2 cellular contexts compared by ENCODE assay signal in the genomic region with DNA sequence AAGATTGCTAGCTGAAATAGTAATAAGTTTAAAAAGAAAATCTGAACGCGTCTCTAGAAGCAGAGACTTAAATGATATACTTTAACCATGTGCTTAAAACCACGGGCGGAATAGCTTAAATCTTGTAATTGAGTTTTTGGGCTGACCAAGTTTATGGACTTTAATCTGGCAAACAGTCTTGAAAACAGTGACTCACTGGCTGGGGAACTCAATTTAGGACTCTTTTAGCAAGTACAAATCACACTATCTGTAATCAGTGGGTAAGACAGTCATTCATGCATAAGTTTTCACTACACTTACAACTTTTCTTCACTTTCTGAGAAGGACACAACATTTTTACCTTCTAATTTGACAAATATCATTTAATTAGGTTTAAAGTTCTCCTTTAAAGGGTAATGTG.
TF ChIP-seq lines count a peak whose summit lies in the region.

No MANE protein-coding gene starts in this region.

TF ChIP-seq in SK-N-SH treated with all-trans-retinoic acid at 6 μM for 48 hours, 23 proteins besides CTCF, POLR2A, EP300 and RAD21 (continued from another document):
- TF ChIP-seq CREB5 (CRISPR knock-in tag; IDR thresholded peaks at IDR 0.05; ENCODE audit: low read depth) (no peak), PATZ1 (CRISPR knock-in tag; IDR thresholded peaks at IDR 0.05; ENCODE audit: borderline replicate concordance) (no peak), BACH2 (CRISPR knock-in tag; IDR thresholded peaks at IDR 0.05; ENCODE audit: borderline replicate concordance) (no peak), CSRNP3 (CRISPR knock-in tag; IDR thresholded peaks at IDR 0.05) (no peak), ZC3H10 (CRISPR knock-in tag; IDR thresholded peaks at IDR 0.05) (no peak), ISL1 (CRISPR knock-in tag; IDR thresholded peaks at IDR 0.05) (no peak), ZNF70 (CRISPR knock-in tag; IDR thresholded peaks at IDR 0.05) (no peak), TCF4 (CRISPR knock-in tag; IDR thresholded peaks at IDR 0.05; ENCODE audit: borderline replicate concordance) (no peak), PPARA (CRISPR knock-in tag; IDR thresholded peaks at IDR 0.05; ENCODE audit: borderline replicate concordance) (no peak), ZFP30 (CRISPR knock-in tag; IDR thresholded peaks at IDR 0.05) (no peak)
TF ChIP-seq in SK-N-SH treated with all-trans-retinoic acid at 6 μM for 48 hours: peak in this region for 0.

TF ChIP-seq in SK-N-SH, 30 proteins besides CTCF, POLR2A, EP300 and RAD21 (continued from another document):
- TF ChIP-seq MXI1 (IDR thresholded peaks at IDR 0.05; ENCODE audit: low read depth, low read length): no peak
- TF ChIP-seq CHD2 (IDR thresholded peaks at IDR 0.05; ENCODE audit: low read length, partially characterized antibody): no peak
- no peak for TF ChIP-seq FOXM1 (IDR thresholded peaks at IDR 0.05; ENCODE audit: low read depth)
- TF ChIP-seq, protein P1, sequence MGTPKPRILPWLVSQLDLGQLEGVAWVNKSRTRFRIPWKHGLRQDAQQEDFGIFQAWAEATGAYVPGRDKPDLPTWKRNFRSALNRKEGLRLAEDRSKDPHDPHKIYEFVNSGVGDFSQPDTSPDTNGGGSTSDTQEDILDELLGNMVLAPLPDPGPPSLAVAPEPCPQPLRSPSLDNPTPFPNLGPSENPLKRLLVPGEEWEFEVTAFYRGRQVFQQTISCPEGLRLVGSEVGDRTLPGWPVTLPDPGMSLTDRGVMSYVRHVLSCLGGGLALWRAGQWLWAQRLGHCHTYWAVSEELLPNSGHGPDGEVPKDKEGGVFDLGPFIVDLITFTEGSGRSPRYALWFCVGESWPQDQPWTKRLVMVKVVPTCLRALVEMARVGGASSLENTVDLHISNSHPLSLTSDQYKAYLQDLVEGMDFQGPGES (IDR thresholded peaks at IDR 0.05; ENCODE audit: low read depth, low read length): no peak
- TF ChIP-seq ELF1 (IDR thresholded peaks at IDR 0.05): no peak
- no peak for TF ChIP-seq SMC3 (IDR thresholded peaks at IDR 0.05; ENCODE audit: low read depth, low read length)
- TF ChIP-seq, protein P2, sequence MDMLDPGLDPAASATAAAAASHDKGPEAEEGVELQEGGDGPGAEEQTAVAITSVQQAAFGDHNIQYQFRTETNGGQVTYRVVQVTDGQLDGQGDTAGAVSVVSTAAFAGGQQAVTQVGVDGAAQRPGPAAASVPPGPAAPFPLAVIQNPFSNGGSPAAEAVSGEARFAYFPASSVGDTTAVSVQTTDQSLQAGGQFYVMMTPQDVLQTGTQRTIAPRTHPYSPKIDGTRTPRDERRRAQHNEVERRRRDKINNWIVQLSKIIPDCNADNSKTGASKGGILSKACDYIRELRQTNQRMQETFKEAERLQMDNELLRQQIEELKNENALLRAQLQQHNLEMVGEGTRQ (IDR thresholded peaks at IDR 0.05; ENCODE audit: borderline replicate concordance, low read depth, low read length): no peak
- TF ChIP-seq MAX (IDR thresholded peaks at IDR 0.05; ENCODE audit: low read depth): no peak
- no peak for TF ChIP-seq EZH2phosphoT487 (IDR thresholded peaks at IDR 0.05; ENCODE audit: borderline replicate concordance, low read depth)
- no peak for TF ChIP-seq TEAD4 (IDR thresholded peaks at IDR 0.05; ENCODE audit: borderline replicate concordance, insufficient read depth)
- TF ChIP-seq, protein P3, sequence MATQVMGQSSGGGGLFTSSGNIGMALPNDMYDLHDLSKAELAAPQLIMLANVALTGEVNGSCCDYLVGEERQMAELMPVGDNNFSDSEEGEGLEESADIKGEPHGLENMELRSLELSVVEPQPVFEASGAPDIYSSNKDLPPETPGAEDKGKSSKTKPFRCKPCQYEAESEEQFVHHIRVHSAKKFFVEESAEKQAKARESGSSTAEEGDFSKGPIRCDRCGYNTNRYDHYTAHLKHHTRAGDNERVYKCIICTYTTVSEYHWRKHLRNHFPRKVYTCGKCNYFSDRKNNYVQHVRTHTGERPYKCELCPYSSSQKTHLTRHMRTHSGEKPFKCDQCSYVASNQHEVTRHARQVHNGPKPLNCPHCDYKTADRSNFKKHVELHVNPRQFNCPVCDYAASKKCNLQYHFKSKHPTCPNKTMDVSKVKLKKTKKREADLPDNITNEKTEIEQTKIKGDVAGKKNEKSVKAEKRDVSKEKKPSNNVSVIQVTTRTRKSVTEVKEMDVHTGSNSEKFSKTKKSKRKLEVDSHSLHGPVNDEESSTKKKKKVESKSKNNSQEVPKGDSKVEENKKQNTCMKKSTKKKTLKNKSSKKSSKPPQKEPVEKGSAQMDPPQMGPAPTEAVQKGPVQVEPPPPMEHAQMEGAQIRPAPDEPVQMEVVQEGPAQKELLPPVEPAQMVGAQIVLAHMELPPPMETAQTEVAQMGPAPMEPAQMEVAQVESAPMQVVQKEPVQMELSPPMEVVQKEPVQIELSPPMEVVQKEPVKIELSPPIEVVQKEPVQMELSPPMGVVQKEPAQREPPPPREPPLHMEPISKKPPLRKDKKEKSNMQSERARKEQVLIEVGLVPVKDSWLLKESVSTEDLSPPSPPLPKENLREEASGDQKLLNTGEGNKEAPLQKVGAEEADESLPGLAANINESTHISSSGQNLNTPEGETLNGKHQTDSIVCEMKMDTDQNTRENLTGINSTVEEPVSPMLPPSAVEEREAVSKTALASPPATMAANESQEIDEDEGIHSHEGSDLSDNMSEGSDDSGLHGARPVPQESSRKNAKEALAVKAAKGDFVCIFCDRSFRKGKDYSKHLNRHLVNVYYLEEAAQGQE (IDR thresholded peaks at IDR 0.05; ENCODE audit: low read depth, low read length): no peak
